14 cellular contexts compared by ENCODE assay signal in genomic region chr6:153618371-153619328, GRCh38.
"Had no signal": no experiment of that assay in that cellular context is flagged by ENCODE, and none has a peak within 500 bp of the region (broad histone marks: within the 10 kb centered on the region; RNA-seq: fewer than 3 reads in every experiment).

No MANE protein-coding gene starts in this region.

- H3K36me3 ChIP-seq: lower lobe of right lung, tibial artery, uterus had no signal

- H3K4me3 ChIP-seq: lower lobe of right lung, skin epidermis, tibial artery, uterus had no signal

- H3K4me1 ChIP-seq: lower lobe of right lung, tibial artery, uterus had no signal

- DNase-seq: activated CD4-positive, alpha-beta T cell treated with anti-CD3 and anti-CD28 coated beads, Interleukin-2, amount 50 U/mL, for 4 hours; activated CD4-positive, CD25-positive, alpha-beta regulatory T cell treated with anti-CD3 and anti-CD28 coated beads, Interleukin-2, amount 50 U/mL, for 72 hours; activated CD8-positive, alpha-beta memory T cell treated with anti-CD3 and anti-CD28 coated beads, Interleukin-2, amount 10 ng/mL, durations not matched to agents 7 days and 5 days; activated gamma-delta T cell; activated T-cell treated with anti-CD3 and anti-CD28 coated beads, Interleukin-2, amount 50 U/mL, for 4 hours; kidney glomerular epithelial cell; lower lobe of right lung; SW 1271; tibial artery; uterus had no signal

- H3K27me3 ChIP-seq: tibial artery, uterus had no signal

- H3K4me3 Mint-ChIP-seq: activated CD8-positive, alpha-beta memory T cell treated with anti-CD3 and anti-CD28 coated beads, Interleukin-2, amount 10 ng/mL, durations not matched to agents 7 days and 5 days; activated naive CD8-positive, alpha-beta T cell; activated T-cell treated with anti-CD3 and anti-CD28 coated beads, Interleukin-2, amount 50 U/mL, for 4 hours; natural killer cell treated with Interleukin-12 subunit alpha and Interleukin-12 subunit beta and Interleukin-15 and Interleukin-18, amount 100 ng/mL, for 72 hours; T-helper 2 cell treated with Interferon-gamma antibody and Interleukin-4, amounts not matched to agents 5 μg/mL and 100 μg/mL, for 36 hours had no signal

- H3K9me3 ChIP-seq: lower lobe of right lung, tibial artery, uterus had no signal

- H3K4me1 Mint-ChIP-seq: activated CD8-positive, alpha-beta memory T cell treated with anti-CD3 and anti-CD28 coated beads, Interleukin-2, amount 10 ng/mL, durations not matched to agents 7 days and 5 days had no signal

- H3K27ac Mint-ChIP-seq: activated CD8-positive, alpha-beta memory T cell treated with anti-CD3 and anti-CD28 coated beads, Interleukin-2, amount 10 ng/mL, durations not matched to agents 7 days and 5 days; activated naive CD8-positive, alpha-beta T cell; natural killer cell treated with Interleukin-12 subunit alpha and Interleukin-12 subunit beta and Interleukin-15 and Interleukin-18, amount 100 ng/mL, for 72 hours; T-helper 2 cell treated with Interferon-gamma antibody and Interleukin-4, amounts not matched to agents 5 μg/mL and 100 μg/mL, for 36 hours had no signal

- ATAC-seq: activated CD8-positive, alpha-beta memory T cell treated with anti-CD3 and anti-CD28 coated beads, Interleukin-2, amount 10 ng/mL, durations not matched to agents 7 days and 5 days; activated T-cell treated with anti-CD3 and anti-CD28 coated beads, Interleukin-2, amount 50 U/mL, for 4 hours; lower lobe of right lung; natural killer cell treated with Interleukin-12 subunit alpha and Interleukin-12 subunit beta and Interleukin-15 and Interleukin-18, amount 100 ng/mL, for 72 hours had no signal

- H3K36me3 Mint-ChIP-seq: activated CD8-positive, alpha-beta memory T cell treated with anti-CD3 and anti-CD28 coated beads, Interleukin-2, amount 10 ng/mL, durations not matched to agents 7 days and 5 days; activated naive CD8-positive, alpha-beta T cell; natural killer cell treated with Interleukin-12 subunit alpha and Interleukin-12 subunit beta and Interleukin-15 and Interleukin-18, amount 100 ng/mL, for 72 hours had no signal

- H3K9me3 Mint-ChIP-seq: activated T-cell treated with anti-CD3 and anti-CD28 coated beads, Interleukin-2, amount 50 U/mL, for 4 hours; natural killer cell treated with Interleukin-12 subunit alpha and Interleukin-12 subunit beta and Interleukin-15 and Interleukin-18, amount 100 ng/mL, for 72 hours; T-helper 2 cell treated with Interferon-gamma antibody and Interleukin-4, amounts not matched to agents 5 μg/mL and 100 μg/mL, for 36 hours had no signal

- H3K27ac ChIP-seq: lower lobe of right lung, skin epidermis, tibial artery, uterus had no signal

- H3K27me3 Mint-ChIP-seq: activated CD8-positive, alpha-beta memory T cell treated with anti-CD3 and anti-CD28 coated beads, Interleukin-2, amount 10 ng/mL, durations not matched to agents 7 days and 5 days; activated naive CD8-positive, alpha-beta T cell; natural killer cell treated with Interleukin-12 subunit alpha and Interleukin-12 subunit beta and Interleukin-15 and Interleukin-18, amount 100 ng/mL, for 72 hours had no signal
